8 cellular contexts compared by ENCODE assay signal in the genomic region with DNA sequence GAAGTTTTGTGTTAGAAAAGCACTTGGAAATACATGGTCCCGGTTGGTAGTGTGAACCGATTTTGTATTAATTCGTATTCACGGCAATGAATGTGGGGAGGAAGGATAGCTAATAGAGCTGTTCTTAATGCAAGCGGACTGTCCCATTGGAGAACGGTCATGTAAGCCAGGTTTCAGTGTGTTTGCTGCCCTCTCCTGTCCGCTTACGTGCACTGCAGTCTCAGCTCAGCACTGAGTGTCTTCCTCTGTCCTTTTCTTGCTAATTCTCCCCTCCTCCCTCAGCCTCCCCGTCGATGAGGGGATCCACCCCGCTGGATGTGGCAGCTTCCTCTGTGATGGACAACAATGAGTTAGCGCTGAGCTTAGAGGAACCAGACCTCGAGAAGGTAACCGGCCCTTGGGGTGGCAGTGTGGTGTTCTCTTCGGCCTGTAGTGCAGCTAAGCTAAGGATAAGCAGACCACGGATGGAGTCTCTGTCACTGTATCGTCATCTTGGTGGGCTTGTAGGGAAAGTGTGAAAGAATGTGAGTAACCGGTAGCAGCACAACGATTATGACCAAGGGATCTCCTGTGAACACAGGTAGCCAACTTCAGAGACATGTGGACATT.
A peak's percentile ranks its signal among the peaks of the same experiment; 100 is the strongest.
DNase-seq lines count a peak whose midpoint lies in the region; ATAC-seq and TF ChIP-seq lines count a peak whose summit lies in the region.

No MANE protein-coding gene starts in this region.

- no peak overlapping the region for H3K27ac Mint-ChIP-seq in neural progenitor cell
- peak overlapping the region in 1 of 2 donors; percentile 75 for H3K27ac Mint-ChIP-seq in stimulated activated naive CD8-positive, alpha-beta T cell treated with anti-CD3 and anti-CD28 coated beads, Interleukin-15, amount 100 ng/mL, for 72 hours

- H3K27ac ChIP-seq in PC-9 (no peak overlapping the region), neural progenitor cell (no peak overlapping the region)

- H3K36me3 ChIP-seq in PC-9 (ENCODE audit: low read depth): no peaks in the 10 kb centered on the region
- H3K36me3 ChIP-seq in neural progenitor cell: no peaks in the 10 kb centered on the region

- ATAC-seq in HG03571 (IDR thresholded peaks at IDR 0.05; ENCODE audit: unreplicated experiment): peak; percentile 53
- peak; percentile 60 for ATAC-seq in stimulated activated naive CD8-positive, alpha-beta T cell treated with anti-CD3 and anti-CD28 coated beads, Interleukin-15, amount 100 ng/mL, for 72 hours

- H4K20me1 ChIP-seq in PC-9 (ENCODE audit: insufficient read depth): no peaks in the 10 kb centered on the region
- H4K20me1 ChIP-seq in neural progenitor cell (ENCODE audit: low read depth): no peaks in the 10 kb centered on the region

- POLR2A ChIA-PET in PC-9 (lab: Charles Lee; ENCODE audit: unreplicated experiment): no interaction called here

- peaks cover 11% of the 10 kb centered on the region for H3K27me3 Mint-ChIP-seq in neural progenitor cell (ENCODE audit: insufficient read depth, low read depth)
- H3K27me3 Mint-ChIP-seq in stimulated activated naive CD8-positive, alpha-beta T cell treated with anti-CD3 and anti-CD28 coated beads, Interleukin-15, amount 100 ng/mL, for 72 hours: peaks cover 12% of the 10 kb centered on the region

- peaks cover 5% of the 10 kb centered on the region for H3K4me1 Mint-ChIP-seq in neural progenitor cell
- H3K4me1 Mint-ChIP-seq in stimulated activated naive CD8-positive, alpha-beta T cell treated with anti-CD3 and anti-CD28 coated beads, Interleukin-15, amount 100 ng/mL, for 72 hours: peaks cover 6% of the 10 kb centered on the region

- TF ChIP-seq CTCF in PC-9 (conservative IDR thresholded peaks at IDR 0.05): peak; percentile 85
- TF ChIP-seq CTCF in neural progenitor cell (IDR thresholded peaks at IDR 0.05): peak; percentile 91

- H3K4me3 Mint-ChIP-seq in neural progenitor cell: no peak overlapping the region
- H3K4me3 Mint-ChIP-seq in stimulated activated naive CD8-positive, alpha-beta T cell treated with anti-CD3 and anti-CD28 coated beads, Interleukin-15, amount 100 ng/mL, for 72 hours: no peak overlapping the region

- no peaks in the 10 kb centered on the region for H3K9me3 Mint-ChIP-seq in neural progenitor cell
- H3K9me3 Mint-ChIP-seq in stimulated activated naive CD8-positive, alpha-beta T cell treated with anti-CD3 and anti-CD28 coated beads, Interleukin-15, amount 100 ng/mL, for 72 hours: no peaks in the 10 kb centered on the region

- intact Hi-C loops in PC-9 (cut with micrococcal nuclease; ENCODE audit: unreplicated experiment): loop anchor here (1.0 to 10.0 kb wide), 3 partner anchors 407 to 616 kb away; no protein-coding TSS in a partner anchor

- H3K9me2 ChIP-seq in PC-9 (ENCODE audit: insufficient read depth): no peaks in the 10 kb centered on the region

- H3F3A ChIP-seq in PC-9 (ENCODE audit: insufficient read depth, low read depth) (no peaks in the 10 kb centered on the region), neural progenitor cell (ENCODE audit: low read depth) (no peaks in the 10 kb centered on the region)

- DNase-seq in activated gamma-delta T cell treated with Interleukin-2 at 50 U/mL for 16 hours (peak; percentile 51), activated gamma-delta T cell (lab: John Stamatoyannopoulos, UW) (no peak), PC-9 (peak in 1 of 2 experiments; percentile 68), fibroblast of peridontal ligament (ENCODE audit: extremely low read depth) (peak; percentile 81), neural progenitor cell (ENCODE audit: low spot score) (peak; percentile 82)
- DNase-seq in activated T-cell treated with anti-CD3 and anti-CD28 coated beads, Interleukin-2, amount 50 U/mL, for 48 hours: peak; percentile 80
- DNase-seq in stimulated activated naive CD8-positive, alpha-beta T cell treated with anti-CD3 and anti-CD28 coated beads, Interleukin-15, amount 100 ng/mL, for 72 hours: peak; percentile 53 to 59

- H3K4me2 ChIP-seq in PC-9 (peak overlapping the region; percentile 66; the same call in 1 of the 2 replicates), neural progenitor cell (no peak overlapping the region)

- H3K9ac ChIP-seq in neural progenitor cell: no peak overlapping the region

- H3K79me2 ChIP-seq in PC-9 (ENCODE audit: low read depth) (no peaks in the 10 kb centered on the region), neural progenitor cell (ENCODE audit: low read depth) (no peaks in the 10 kb centered on the region)

- H3K36me3 Mint-ChIP-seq in neural progenitor cell: no peaks in the 10 kb centered on the region

- CTCF ChIA-PET in PC-9 (lab: Charles Lee): interaction anchor here (0.6 to 2.4 kb wide), 8 partner anchors 33 to 687 kb away, joined by 3 to 50 read pairs (median 4); no protein-coding TSS in a partner anchor

- H3K4me3 ChIP-seq in PC-9: no peak overlapping the region
- H3K4me3 ChIP-seq in neural progenitor cell: no peak overlapping the region

- H3K4me1 ChIP-seq in PC-9 (replicated peaks; ENCODE audit: insufficient read depth): no peaks in the 10 kb centered on the region
- no peaks in the 10 kb centered on the region for H3K4me1 ChIP-seq in neural progenitor cell

- H3K27me3 ChIP-seq in PC-9 (ENCODE audit: insufficient read depth, low read depth) (no peaks in the 10 kb centered on the region), neural progenitor cell (no peaks in the 10 kb centered on the region)

- no peaks in the 10 kb centered on the region for H3K9me3 ChIP-seq in PC-9 (ENCODE audit: insufficient read depth, low read depth)
- H3K9me3 ChIP-seq in neural progenitor cell (ENCODE audit: low read depth): no peaks in the 10 kb centered on the region

- BruUV-seq in PC-9 (replicated peaks; lab: Mats Ljungman, UMichigan): no TSS peak

- H2AFZ ChIP-seq in PC-9 (peak overlapping the region; percentile 62; the same call in 1 of the 2 replicates), neural progenitor cell (replicated peaks) (peak overlapping the region; percentile 37)
